ENCODE assay signal across 1 cellular context in the genomic region with DNA sequence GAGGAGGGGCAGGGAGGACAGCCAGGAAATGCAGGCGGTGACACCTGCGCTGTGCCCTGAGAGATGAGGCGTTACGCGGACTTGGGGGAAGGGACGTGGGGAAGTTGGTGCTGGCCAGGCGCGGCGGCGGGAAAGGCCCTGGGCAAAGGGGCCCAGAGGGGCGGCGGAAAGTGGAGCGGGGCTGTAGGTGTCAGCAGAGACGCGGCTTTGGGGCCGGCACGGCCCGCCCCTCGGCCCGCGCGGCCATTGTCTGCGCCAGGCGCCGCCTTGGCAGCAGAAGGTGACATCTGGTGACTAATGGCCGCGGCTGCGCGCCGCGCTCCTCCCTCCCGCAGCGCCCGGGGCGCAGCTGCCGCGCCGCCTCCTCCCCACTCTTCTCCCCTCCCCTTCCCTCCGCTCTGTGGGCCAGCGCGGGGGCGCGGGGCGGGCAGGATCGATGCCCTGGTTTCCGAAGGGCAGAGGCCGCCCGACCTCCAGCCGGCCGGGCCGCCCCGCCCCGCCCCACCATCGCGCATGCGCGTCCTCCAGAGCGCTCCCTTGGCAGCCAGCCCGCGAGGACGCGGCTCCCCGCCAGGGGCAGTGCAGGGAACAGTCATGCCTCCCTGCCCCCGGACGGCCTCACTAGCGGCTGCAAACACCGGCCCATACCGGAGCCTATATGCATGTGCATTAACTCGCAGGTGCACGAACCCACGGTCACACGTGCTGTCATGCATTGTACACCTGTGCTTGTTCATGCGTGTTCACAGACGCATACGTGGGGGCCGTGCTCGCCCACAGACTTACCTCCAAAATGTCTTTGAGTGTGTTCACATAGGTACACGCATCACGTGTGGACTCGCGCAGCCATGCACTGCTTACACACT.
A peak's percentile ranks its signal among the peaks of the same experiment; 100 is the strongest.
TF ChIP-seq lines count a peak whose summit lies in the region.

No MANE protein-coding gene starts in this region.

TF ChIP-seq in GM12878, 131 proteins besides CTCF, POLR2A, EP300 and RAD21 (continued from another document and continues in another):
- TF ChIP-seq, protein P1, sequence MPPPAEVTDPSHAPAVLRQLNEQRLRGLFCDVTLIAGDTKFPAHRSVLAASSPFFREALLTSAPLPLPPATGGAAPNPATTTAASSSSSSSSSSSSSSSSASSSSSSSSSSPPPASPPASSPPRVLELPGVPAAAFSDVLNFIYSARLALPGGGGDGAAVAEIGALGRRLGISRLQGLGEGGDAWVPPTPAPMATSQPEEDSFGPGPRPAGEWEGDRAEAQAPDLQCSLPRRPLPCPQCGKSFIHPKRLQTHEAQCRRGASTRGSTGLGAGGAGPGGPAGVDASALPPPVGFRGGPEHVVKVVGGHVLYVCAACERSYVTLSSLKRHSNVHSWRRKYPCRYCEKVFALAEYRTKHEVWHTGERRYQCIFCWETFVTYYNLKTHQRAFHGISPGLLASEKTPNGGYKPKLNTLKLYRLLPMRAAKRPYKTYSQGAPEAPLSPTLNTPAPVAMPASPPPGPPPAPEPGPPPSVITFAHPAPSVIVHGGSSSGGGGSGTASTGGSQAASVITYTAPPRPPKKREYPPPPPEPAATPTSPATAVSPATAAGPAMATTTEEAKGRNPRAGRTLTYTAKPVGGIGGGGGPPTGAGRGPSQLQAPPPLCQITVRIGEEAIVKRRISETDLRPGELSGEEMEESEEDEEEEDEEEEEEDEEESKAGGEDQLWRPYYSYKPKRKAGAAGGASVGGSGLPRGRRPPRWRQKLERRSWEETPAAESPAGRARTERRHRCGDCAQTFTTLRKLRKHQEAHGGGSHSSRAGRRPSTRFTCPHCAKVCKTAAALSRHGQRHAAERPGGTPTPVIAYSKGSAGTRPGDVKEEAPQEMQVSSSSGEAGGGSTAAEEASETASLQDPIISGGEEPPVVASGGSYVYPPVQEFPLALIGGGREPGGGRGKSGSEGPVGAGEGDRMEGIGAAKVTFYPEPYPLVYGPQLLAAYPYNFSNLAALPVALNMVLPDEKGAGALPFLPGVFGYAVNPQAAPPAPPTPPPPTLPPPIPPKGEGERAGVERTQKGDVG (CRISPR knock-in tag; IDR thresholded peaks at IDR 0.05), result no peak
- TF ChIP-seq, protein P2, sequence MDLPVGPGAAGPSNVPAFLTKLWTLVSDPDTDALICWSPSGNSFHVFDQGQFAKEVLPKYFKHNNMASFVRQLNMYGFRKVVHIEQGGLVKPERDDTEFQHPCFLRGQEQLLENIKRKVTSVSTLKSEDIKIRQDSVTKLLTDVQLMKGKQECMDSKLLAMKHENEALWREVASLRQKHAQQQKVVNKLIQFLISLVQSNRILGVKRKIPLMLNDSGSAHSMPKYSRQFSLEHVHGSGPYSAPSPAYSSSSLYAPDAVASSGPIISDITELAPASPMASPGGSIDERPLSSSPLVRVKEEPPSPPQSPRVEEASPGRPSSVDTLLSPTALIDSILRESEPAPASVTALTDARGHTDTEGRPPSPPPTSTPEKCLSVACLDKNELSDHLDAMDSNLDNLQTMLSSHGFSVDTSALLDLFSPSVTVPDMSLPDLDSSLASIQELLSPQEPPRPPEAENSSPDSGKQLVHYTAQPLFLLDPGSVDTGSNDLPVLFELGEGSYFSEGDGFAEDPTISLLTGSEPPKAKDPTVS (IDR thresholded peaks at IDR 0.05; ENCODE audit: low read depth, low read length), result no peak
- no peak for TF ChIP-seq ZNF207 (IDR thresholded peaks at IDR 0.05; ENCODE audit: borderline replicate concordance)
- TF ChIP-seq ZNF24 (IDR thresholded peaks at IDR 0.05), result no peak
- TF ChIP-seq EED (IDR thresholded peaks at IDR 0.05; ENCODE audit: low read depth), result no peak
- TF ChIP-seq KDM1A (IDR thresholded peaks at IDR 0.05; ENCODE audit: borderline replicate concordance), result no peak
- TF ChIP-seq NFYA (IDR thresholded peaks at IDR 0.05; ENCODE audit: borderline replicate concordance, low read depth, low read length), result no peak
- TF ChIP-seq, protein P3, sequence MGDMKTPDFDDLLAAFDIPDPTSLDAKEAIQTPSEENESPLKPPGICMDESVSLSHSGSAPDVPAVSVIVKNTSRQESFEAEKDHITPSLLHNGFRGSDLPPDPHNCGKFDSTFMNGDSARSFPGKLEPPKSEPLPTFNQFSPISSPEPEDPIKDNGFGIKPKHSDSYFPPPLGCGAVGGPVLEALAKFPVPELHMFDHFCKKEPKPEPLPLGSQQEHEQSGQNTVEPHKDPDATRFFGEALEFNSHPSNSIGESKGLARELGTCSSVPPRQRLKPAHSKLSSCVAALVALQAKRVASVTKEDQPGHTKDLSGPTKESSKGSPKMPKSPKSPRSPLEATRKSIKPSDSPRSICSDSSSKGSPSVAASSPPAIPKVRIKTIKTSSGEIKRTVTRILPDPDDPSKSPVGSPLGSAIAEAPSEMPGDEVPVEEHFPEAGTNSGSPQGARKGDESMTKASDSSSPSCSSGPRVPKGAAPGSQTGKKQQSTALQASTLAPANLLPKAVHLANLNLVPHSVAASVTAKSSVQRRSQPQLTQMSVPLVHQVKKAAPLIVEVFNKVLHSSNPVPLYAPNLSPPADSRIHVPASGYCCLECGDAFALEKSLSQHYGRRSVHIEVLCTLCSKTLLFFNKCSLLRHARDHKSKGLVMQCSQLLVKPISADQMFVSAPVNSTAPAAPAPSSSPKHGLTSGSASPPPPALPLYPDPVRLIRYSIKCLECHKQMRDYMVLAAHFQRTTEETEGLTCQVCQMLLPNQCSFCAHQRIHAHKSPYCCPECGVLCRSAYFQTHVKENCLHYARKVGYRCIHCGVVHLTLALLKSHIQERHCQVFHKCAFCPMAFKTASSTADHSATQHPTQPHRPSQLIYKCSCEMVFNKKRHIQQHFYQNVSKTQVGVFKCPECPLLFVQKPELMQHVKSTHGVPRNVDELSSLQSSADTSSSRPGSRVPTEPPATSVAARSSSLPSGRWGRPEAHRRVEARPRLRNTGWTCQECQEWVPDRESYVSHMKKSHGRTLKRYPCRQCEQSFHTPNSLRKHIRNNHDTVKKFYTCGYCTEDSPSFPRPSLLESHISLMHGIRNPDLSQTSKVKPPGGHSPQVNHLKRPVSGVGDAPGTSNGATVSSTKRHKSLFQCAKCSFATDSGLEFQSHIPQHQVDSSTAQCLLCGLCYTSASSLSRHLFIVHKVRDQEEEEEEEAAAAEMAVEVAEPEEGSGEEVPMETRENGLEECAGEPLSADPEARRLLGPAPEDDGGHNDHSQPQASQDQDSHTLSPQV (IDR thresholded peaks at IDR 0.05), result no peak
- TF ChIP-seq, protein P4, sequence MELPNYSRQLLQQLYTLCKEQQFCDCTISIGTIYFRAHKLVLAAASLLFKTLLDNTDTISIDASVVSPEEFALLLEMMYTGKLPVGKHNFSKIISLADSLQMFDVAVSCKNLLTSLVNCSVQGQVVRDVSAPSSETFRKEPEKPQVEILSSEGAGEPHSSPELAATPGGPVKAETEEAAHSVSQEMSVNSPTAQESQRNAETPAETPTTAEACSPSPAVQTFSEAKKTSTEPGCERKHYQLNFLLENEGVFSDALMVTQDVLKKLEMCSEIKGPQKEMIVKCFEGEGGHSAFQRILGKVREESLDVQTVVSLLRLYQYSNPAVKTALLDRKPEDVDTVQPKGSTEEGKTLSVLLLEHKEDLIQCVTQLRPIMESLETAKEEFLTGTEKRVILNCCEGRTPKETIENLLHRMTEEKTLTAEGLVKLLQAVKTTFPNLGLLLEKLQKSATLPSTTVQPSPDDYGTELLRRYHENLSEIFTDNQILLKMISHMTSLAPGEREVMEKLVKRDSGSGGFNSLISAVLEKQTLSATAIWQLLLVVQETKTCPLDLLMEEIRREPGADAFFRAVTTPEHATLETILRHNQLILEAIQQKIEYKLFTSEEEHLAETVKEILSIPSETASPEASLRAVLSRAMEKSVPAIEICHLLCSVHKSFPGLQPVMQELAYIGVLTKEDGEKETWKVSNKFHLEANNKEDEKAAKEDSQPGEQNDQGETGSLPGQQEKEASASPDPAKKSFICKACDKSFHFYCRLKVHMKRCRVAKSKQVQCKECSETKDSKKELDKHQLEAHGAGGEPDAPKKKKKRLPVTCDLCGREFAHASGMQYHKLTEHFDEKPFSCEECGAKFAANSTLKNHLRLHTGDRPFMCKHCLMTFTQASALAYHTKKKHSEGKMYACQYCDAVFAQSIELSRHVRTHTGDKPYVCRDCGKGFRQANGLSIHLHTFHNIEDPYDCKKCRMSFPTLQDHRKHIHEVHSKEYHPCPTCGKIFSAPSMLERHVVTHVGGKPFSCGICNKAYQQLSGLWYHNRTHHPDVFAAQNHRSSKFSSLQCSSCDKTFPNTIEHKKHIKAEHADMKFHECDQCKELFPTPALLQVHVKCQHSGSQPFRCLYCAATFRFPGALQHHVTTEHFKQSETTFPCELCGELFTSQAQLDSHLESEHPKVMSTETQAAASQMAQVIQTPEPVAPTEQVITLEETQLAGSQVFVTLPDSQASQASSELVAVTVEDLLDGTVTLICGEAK (IDR thresholded peaks at IDR 0.05; ENCODE audit: borderline replicate concordance), result no peak
- no peak for TF ChIP-seq SMAD5 (IDR thresholded peaks at IDR 0.05; ENCODE audit: low read depth)
- no peak for TF ChIP-seq TBL1XR1 (IDR thresholded peaks at IDR 0.05; ENCODE audit: low read depth, low read length)
- TF ChIP-seq SREBF1 (IDR thresholded peaks at IDR 0.05; ENCODE audit: low read length), result no peak
- no peak for TF ChIP-seq ASH2L (IDR thresholded peaks at IDR 0.05; ENCODE audit: borderline replicate concordance, low read depth)
- no peak for TF ChIP-seq SUZ12 (IDR thresholded peaks at IDR 0.05; ENCODE audit: unreplicated experiment)
- TF ChIP-seq LARP7 (IDR thresholded peaks at IDR 0.05), result peak; percentile 77; the same call in 1 of the 2 replicates
- peak in 1 of 2 experiments; percentile 86; a peak in 1 of 3 replicates for TF ChIP-seq EGR1 (IDR thresholded peaks at IDR 0.05; ENCODE audit: borderline replicate concordance in 1 of 2, low read depth in 2 of 2, low read length in 2 of 2)
- TF ChIP-seq, protein P5, sequence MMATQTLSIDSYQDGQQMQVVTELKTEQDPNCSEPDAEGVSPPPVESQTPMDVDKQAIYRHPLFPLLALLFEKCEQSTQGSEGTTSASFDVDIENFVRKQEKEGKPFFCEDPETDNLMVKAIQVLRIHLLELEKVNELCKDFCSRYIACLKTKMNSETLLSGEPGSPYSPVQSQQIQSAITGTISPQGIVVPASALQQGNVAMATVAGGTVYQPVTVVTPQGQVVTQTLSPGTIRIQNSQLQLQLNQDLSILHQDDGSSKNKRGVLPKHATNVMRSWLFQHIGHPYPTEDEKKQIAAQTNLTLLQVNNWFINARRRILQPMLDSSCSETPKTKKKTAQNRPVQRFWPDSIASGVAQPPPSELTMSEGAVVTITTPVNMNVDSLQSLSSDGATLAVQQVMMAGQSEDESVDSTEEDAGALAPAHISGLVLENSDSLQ (IDR thresholded peaks at IDR 0.05), result peak; percentile 91
- TF ChIP-seq SREBF2 (IDR thresholded peaks at IDR 0.05; ENCODE audit: low read length), result no peak
- peak; percentile 7 for TF ChIP-seq SP1 (IDR thresholded peaks at IDR 0.05; ENCODE audit: low read depth, low read length)
- TF ChIP-seq MEF2B (IDR thresholded peaks at IDR 0.05; ENCODE audit: partially characterized antibody, poor library complexity, severe bottlenecking), result peak; percentile 14
- TF ChIP-seq JUNB (IDR thresholded peaks at IDR 0.05), result no peak
- TF ChIP-seq KAT2A (conservative IDR thresholded peaks at IDR 0.05; ENCODE audit: control insufficient read depth, low read depth, low read length), result no peak
- TF ChIP-seq CEBPB (IDR thresholded peaks at IDR 0.05; ENCODE audit: borderline replicate concordance in 1 of 2, low read depth in 2 of 2, low read length in 2 of 2), result no peak
- no peak for TF ChIP-seq NFIC (IDR thresholded peaks at IDR 0.05; ENCODE audit: low read depth, low read length)
- TF ChIP-seq SIX5 (IDR thresholded peaks at IDR 0.05; ENCODE audit: low read depth, low read length, severe bottlenecking), result no peak
- peak; percentile 47; the same call in 1 of the 2 replicates for TF ChIP-seq NBN (IDR thresholded peaks at IDR 0.05)
- no peak for TF ChIP-seq NR2C1 (IDR thresholded peaks at IDR 0.05)
- TF ChIP-seq MTA2 (IDR thresholded peaks at IDR 0.05; ENCODE audit: low read depth), result no peak
- TF ChIP-seq, protein P6, sequence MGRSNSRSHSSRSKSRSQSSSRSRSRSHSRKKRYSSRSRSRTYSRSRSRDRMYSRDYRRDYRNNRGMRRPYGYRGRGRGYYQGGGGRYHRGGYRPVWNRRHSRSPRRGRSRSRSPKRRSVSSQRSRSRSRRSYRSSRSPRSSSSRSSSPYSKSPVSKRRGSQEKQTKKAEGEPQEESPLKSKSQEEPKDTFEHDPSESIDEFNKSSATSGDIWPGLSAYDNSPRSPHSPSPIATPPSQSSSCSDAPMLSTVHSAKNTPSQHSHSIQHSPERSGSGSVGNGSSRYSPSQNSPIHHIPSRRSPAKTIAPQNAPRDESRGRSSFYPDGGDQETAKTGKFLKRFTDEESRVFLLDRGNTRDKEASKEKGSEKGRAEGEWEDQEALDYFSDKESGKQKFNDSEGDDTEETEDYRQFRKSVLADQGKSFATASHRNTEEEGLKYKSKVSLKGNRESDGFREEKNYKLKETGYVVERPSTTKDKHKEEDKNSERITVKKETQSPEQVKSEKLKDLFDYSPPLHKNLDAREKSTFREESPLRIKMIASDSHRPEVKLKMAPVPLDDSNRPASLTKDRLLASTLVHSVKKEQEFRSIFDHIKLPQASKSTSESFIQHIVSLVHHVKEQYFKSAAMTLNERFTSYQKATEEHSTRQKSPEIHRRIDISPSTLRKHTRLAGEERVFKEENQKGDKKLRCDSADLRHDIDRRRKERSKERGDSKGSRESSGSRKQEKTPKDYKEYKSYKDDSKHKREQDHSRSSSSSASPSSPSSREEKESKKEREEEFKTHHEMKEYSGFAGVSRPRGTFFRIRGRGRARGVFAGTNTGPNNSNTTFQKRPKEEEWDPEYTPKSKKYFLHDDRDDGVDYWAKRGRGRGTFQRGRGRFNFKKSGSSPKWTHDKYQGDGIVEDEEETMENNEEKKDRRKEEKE (IDR thresholded peaks at IDR 0.05), result no peak
- TF ChIP-seq ATF7 (IDR thresholded peaks at IDR 0.05; ENCODE audit: low read depth), result no peak; the same call in 1 of the 2 replicates
- 0 out of 2 replicates have a peak, but pooled peaks have one; percentile 19 for TF ChIP-seq CREM (IDR thresholded peaks at IDR 0.05; ENCODE audit: low read depth)
- TF ChIP-seq BMI1 (IDR thresholded peaks at IDR 0.05; ENCODE audit: borderline replicate concordance), result no peak
- TF ChIP-seq ETV6 (conservative IDR thresholded peaks at IDR 0.05 in 1 of 2, IDR thresholded peaks at IDR 0.05 in 1 of 2; ENCODE audit: borderline replicate concordance in 1 of 2, low read depth in 1 of 2), result no peak
- peak; percentile 93 for TF ChIP-seq DPF2 (IDR thresholded peaks at IDR 0.05)
- no peak for TF ChIP-seq CHD4 (IDR thresholded peaks at IDR 0.05)
- TF ChIP-seq, protein P7, sequence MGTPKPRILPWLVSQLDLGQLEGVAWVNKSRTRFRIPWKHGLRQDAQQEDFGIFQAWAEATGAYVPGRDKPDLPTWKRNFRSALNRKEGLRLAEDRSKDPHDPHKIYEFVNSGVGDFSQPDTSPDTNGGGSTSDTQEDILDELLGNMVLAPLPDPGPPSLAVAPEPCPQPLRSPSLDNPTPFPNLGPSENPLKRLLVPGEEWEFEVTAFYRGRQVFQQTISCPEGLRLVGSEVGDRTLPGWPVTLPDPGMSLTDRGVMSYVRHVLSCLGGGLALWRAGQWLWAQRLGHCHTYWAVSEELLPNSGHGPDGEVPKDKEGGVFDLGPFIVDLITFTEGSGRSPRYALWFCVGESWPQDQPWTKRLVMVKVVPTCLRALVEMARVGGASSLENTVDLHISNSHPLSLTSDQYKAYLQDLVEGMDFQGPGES (IDR thresholded peaks at IDR 0.05), result no peak
- TF ChIP-seq WRNIP1 (IDR thresholded peaks at IDR 0.05; ENCODE audit: borderline replicate concordance, low read depth, low read length), result no peak
- no peak for TF ChIP-seq ZNF384 (IDR thresholded peaks at IDR 0.05; ENCODE audit: borderline replicate concordance, low read depth, low read length)
- no peak for TF ChIP-seq MTA3 (IDR thresholded peaks at IDR 0.05; ENCODE audit: borderline replicate concordance, low read length)
- TF ChIP-seq TCF12 (IDR thresholded peaks at IDR 0.05; ENCODE audit: low read depth, low read length), result no peak; the same call in 1 of the 2 replicates
- TF ChIP-seq RAD51 (IDR thresholded peaks at IDR 0.05), result no peak
- no peak for TF ChIP-seq BRCA1 (IDR thresholded peaks at IDR 0.05; ENCODE audit: low read depth, low read length)
